In the genomic region with DNA sequence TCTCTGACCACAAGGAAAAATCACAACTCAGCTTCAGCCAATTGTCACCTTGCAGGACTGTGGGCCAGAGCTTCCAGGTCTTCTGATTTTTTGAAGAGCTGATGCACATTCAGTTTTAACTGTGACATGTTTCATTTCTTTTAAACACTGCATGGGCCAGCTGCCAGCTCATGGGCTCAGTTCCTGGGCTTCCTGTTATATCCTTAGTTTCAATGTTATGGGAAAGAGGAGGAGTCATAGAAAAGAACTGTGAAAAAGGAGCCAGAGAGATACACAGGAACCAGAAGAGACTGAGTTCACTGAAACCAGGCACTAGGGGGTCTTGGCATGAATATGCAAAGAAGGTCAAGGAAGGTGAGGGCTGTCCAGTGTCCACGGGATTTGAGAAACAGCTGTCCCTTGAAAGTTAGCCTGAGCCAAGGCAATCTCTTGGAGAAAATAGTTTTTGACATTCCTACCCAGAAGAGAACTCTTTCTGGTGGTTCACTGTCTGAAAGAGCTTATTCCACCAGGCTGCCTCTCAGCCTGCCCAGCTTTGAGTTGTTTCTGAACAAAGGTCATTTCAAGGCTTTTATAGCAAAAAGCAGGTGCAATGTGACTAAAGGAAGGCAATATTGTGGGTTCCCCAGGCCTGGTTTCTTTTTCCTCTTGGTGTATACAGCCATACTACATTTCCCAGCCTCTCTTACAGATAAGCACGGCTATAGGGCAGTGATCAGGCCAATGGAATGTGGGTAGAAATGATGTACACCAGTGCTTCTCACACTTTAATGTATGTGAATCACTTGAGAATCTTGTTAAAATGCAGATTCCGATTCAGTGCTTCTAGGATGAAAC, we compare ENCODE assay signal across 1 cellular context.
TF ChIP-seq lines count a peak whose summit lies in the region.

No MANE protein-coding gene starts in this region.

TF ChIP-seq in endothelial cell of umbilical vein, 7 proteins besides CTCF, POLR2A, EP300 and RAD21:
- TF ChIP-seq EZH2 (IDR thresholded peaks at IDR 0.05; ENCODE audit: borderline replicate concordance, low read depth, low read length, severe bottlenecking) (no peak), GATA2 (IDR thresholded peaks at IDR 0.05; ENCODE audit: insufficient read depth, insufficient read length, low read depth, low read length) (no peak), MYC (IDR thresholded peaks at IDR 0.05; ENCODE audit: low read depth, low read length) (no peak), JUN (IDR thresholded peaks at IDR 0.05; ENCODE audit: borderline replicate concordance, insufficient read depth, insufficient read length, low read depth) (no peak), POLR2AphosphoS5 (IDR thresholded peaks at IDR 0.05; ENCODE audit: insufficient read depth, low read depth, low read length) (no peak), FOS (IDR thresholded peaks at IDR 0.05; ENCODE audit: borderline replicate concordance, insufficient read depth, low read length) (no peak)
- TF ChIP-seq, protein P1, sequence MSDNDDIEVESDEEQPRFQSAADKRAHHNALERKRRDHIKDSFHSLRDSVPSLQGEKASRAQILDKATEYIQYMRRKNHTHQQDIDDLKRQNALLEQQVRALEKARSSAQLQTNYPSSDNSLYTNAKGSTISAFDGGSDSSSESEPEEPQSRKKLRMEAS (IDR thresholded peaks at IDR 0.05; ENCODE audit: insufficient read depth, insufficient read length): no peak
